In the genomic region with DNA sequence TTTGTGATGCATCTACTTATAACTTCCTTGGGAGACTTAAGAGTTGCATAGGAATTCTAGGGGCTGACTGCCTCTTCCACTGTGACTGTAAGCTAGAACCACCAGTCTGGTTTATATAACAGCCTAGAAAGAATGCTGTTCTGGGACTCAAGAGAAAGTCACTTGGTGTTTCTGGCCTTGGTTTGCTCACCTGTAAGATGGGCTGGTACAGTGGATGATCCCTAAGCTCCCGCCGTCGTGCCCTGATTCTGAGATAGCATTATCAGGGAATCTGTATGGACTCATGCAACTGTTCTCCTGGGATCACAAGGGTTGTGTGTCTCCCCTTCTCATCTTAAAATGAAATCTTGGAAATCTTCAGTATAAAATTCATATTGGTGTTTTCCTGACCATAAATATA, we compare ENCODE assay signal across 18 cellular contexts.
DNase-seq lines count a peak whose midpoint lies in the region; ATAC-seq and TF ChIP-seq lines count a peak whose summit lies in the region.
"Had no signal": no experiment of that assay in that cellular context is flagged by ENCODE, and none has a peak within 500 bp of the region (broad histone marks: within the 10 kb centered on the region; RNA-seq: fewer than 3 reads in every experiment).

No MANE protein-coding gene starts in this region.

- H3K27ac ChIP-seq in GM23338 (ENCODE audit: low read depth) (no peak overlapping the region), SJSA1 (peak overlapping the region; percentile 21; the same call in 1 of the 2 replicates), duodenal mucosa (ENCODE audit: low read depth, low read length) (no peak overlapping the region), right atrium auricular region (no peak overlapping the region)

- H3K4me3 Mint-ChIP-seq in GM23338 (no peak overlapping the region), progenitor cell of endocrine pancreas (ENCODE audit: low read depth) (no peak overlapping the region)
- H3K4me3 Mint-ChIP-seq: CD4-positive, CD25-positive, alpha-beta regulatory T cell; CD8-positive, alpha-beta memory T cell had no signal

- H2AFZ ChIP-seq in GM23338, result peak overlapping the region; percentile 38; the same call in 1 of the 2 replicates

- H3K36me3 Mint-ChIP-seq in GM23338 (ENCODE audit: low read depth), result no peaks in the 10 kb centered on the region
- no peaks in the 10 kb centered on the region for H3K36me3 Mint-ChIP-seq in progenitor cell of endocrine pancreas (ENCODE audit: insufficient read depth)
- H3K36me3 Mint-ChIP-seq: CD4-positive, CD25-positive, alpha-beta regulatory T cell; CD8-positive, alpha-beta memory T cell had no signal

- no peaks in the 10 kb centered on the region for H3K9me2 ChIP-seq in GM23338 (ENCODE audit: insufficient read depth)

- H3K27me3 Mint-ChIP-seq in GM23338 (ENCODE audit: insufficient read depth, low read depth, poor library complexity) (peaks cover 2% of the 10 kb centered on the region), progenitor cell of endocrine pancreas (no peaks in the 10 kb centered on the region)

- no peaks in the 10 kb centered on the region for H4K20me1 ChIP-seq in GM23338 (replicated peaks; ENCODE audit: insufficient read depth)

- H3F3A ChIP-seq in GM23338 (replicated peaks; ENCODE audit: low read depth), result no peaks in the 10 kb centered on the region

- no peaks in the 10 kb centered on the region for H3K36me3 ChIP-seq in GM23338 (ENCODE audit: insufficient read depth)
- no peaks in the 10 kb centered on the region for H3K36me3 ChIP-seq in SJSA1
- H3K36me3 ChIP-seq in duodenal mucosa (ENCODE audit: control insufficient read depth in 1 of 2, insufficient read depth in 2 of 2, low read length in 2 of 2), result no peaks in the 10 kb centered on the region
- H3K36me3 ChIP-seq in MG63, result no peaks in the 10 kb centered on the region
- H3K36me3 ChIP-seq in right atrium auricular region, result no peaks in the 10 kb centered on the region
- H3K36me3 ChIP-seq: BE2C had no signal

- H3K9me3 ChIP-seq in SJSA1 (replicated peaks) (no peaks in the 10 kb centered on the region), duodenal mucosa (ENCODE audit: control insufficient read depth in 1 of 2, low read length in 2 of 2) (no peaks in the 10 kb centered on the region), MG63 (no peaks in the 10 kb centered on the region), right atrium auricular region (no peaks in the 10 kb centered on the region)
- H3K9me3 ChIP-seq: BE2C had no signal

- ATAC-seq in GM23338, result no peak

- TF ChIP-seq CTCF in GM23338 (conservative IDR thresholded peaks at IDR 0.05; ENCODE audit: low read depth in 2 of 2) (no peak), progenitor cell of endocrine pancreas (IDR thresholded peaks at IDR 0.05; ENCODE audit: unreplicated experiment) (no peak), right atrium auricular region (IDR thresholded peaks at IDR 0.05) (no peak)

- H3K79me2 ChIP-seq in GM23338 (replicated peaks; ENCODE audit: insufficient read depth), result no peaks in the 10 kb centered on the region

- peaks cover 7% of the 10 kb centered on the region; the same call in 2 of the 3 replicates for H3K4me1 Mint-ChIP-seq in GM23338
- peaks cover 1% of the 10 kb centered on the region for H3K4me1 Mint-ChIP-seq in progenitor cell of endocrine pancreas (ENCODE audit: low read depth)

- H3K4me3 ChIP-seq in GM23338, result no peak overlapping the region
- H3K4me3 ChIP-seq in SJSA1, result no peak overlapping the region
- peak overlapping the region; percentile 23 to 54 for H3K4me3 ChIP-seq in duodenal mucosa (ENCODE audit: low read depth in 1 of 2, low read length in 2 of 2)
- H3K4me3 ChIP-seq in MG63, result no peak overlapping the region
- no peak overlapping the region for H3K4me3 ChIP-seq in right atrium auricular region
- H3K4me3 ChIP-seq: GM12878 had no signal

- H3K4me1 ChIP-seq in GM23338 (ENCODE audit: insufficient read depth) (no peaks in the 10 kb centered on the region; the same call in 1 of the 2 replicates), SJSA1 (replicated peaks) (peaks cover 14% of the 10 kb centered on the region), duodenal mucosa (ENCODE audit: control insufficient read depth in 1 of 2, insufficient read depth in 2 of 2, low read length in 2 of 2) (no peaks in the 10 kb centered on the region), right atrium auricular region (no peaks in the 10 kb centered on the region)
- H3K4me1 ChIP-seq: BE2C had no signal

- DNase-seq in GM23338 (ENCODE audit: low spot score) (no peak), SJSA1 (ENCODE audit: low read depth in 1 of 2, low spot score in 2 of 2) (no peak), progenitor cell of endocrine pancreas (ENCODE audit: low spot score, unreplicated experiment) (no peak), MG63 (no peak), right atrium auricular region (ENCODE audit: low spot score) (no peak), SK-N-DZ (ENCODE audit: low spot score) (no peak)
- DNase-seq: ACHN; BE2C; C1 segment of cervical spinal cord; CD4-positive, CD25-positive, alpha-beta regulatory T cell; CD8-positive, alpha-beta memory T cell; COR-L47; DMS 273 treated with DMSO at 0.1 percent for 48 hours; DND-41; EL; HCEC 1CT had no signal

- peak overlapping the region in 1 of 2 donors; percentile 32 for H3K9ac ChIP-seq in duodenal mucosa (ENCODE audit: low read depth in 1 of 2, low read length in 2 of 2)

- H3K27me3 ChIP-seq in GM23338 (ENCODE audit: insufficient read depth) (no peaks in the 10 kb centered on the region), SJSA1 (replicated peaks) (no peaks in the 10 kb centered on the region), duodenal mucosa (ENCODE audit: control insufficient read depth in 1 of 2, insufficient read depth in 2 of 2, low read length in 2 of 2) (no peaks in the 10 kb centered on the region), MG63 (no peaks in the 10 kb centered on the region), right atrium auricular region (no peaks in the 10 kb centered on the region)
- H3K27me3 ChIP-seq: BE2C had no signal

- no peak overlapping the region for H3K4me2 ChIP-seq in GM23338

- H3K9me3 Mint-ChIP-seq in GM23338, result no peaks in the 10 kb centered on the region
- no peaks in the 10 kb centered on the region for H3K9me3 Mint-ChIP-seq in progenitor cell of endocrine pancreas (ENCODE audit: low read depth)
- H3K9me3 Mint-ChIP-seq: CD8-positive, alpha-beta memory T cell had no signal

- H3K27ac Mint-ChIP-seq in GM23338, result no peak overlapping the region
- H3K27ac Mint-ChIP-seq in progenitor cell of endocrine pancreas, result peak overlapping the region; percentile 11
- H3K27ac Mint-ChIP-seq: CD4-positive, CD25-positive, alpha-beta regulatory T cell had no signal

TF ChIP-seq in GM23338, 12 proteins besides CTCF, POLR2A, EP300 and RAD21 (continues in another document):
- TF ChIP-seq JUNB (IDR thresholded peaks at IDR 0.05; ENCODE audit: unreplicated experiment) (no peak), CREB1 (CRISPR knock-in tag; IDR thresholded peaks at IDR 0.05; ENCODE audit: low read depth) (no peak), ZNF114 (CRISPR knock-in tag; IDR thresholded peaks at IDR 0.05) (no peak), NANOG (IDR thresholded peaks at IDR 0.05; ENCODE audit: borderline replicate concordance) (no peak), ZNF331 (CRISPR knock-in tag; IDR thresholded peaks at IDR 0.05; ENCODE audit: low read depth) (no peak)
- TF ChIP-seq, protein P1, sequence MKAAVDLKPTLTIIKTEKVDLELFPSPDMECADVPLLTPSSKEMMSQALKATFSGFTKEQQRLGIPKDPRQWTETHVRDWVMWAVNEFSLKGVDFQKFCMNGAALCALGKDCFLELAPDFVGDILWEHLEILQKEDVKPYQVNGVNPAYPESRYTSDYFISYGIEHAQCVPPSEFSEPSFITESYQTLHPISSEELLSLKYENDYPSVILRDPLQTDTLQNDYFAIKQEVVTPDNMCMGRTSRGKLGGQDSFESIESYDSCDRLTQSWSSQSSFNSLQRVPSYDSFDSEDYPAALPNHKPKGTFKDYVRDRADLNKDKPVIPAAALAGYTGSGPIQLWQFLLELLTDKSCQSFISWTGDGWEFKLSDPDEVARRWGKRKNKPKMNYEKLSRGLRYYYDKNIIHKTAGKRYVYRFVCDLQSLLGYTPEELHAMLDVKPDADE (IDR thresholded peaks at IDR 0.05), result no peak

Comparison
In these comparisons a context has a peak if more than half of its experiments do, and no peak if none do; other contexts are left out.
1. H3K4me3 ChIP-seq: peak in duodenal mucosa (2 of 2); none in GM23338 (single experiment), SJSA1 (single experiment), MG63 (single experiment) and right atrium auricular region (0 of 2).